14 cellular contexts compared by ENCODE assay signal in the genomic region with DNA sequence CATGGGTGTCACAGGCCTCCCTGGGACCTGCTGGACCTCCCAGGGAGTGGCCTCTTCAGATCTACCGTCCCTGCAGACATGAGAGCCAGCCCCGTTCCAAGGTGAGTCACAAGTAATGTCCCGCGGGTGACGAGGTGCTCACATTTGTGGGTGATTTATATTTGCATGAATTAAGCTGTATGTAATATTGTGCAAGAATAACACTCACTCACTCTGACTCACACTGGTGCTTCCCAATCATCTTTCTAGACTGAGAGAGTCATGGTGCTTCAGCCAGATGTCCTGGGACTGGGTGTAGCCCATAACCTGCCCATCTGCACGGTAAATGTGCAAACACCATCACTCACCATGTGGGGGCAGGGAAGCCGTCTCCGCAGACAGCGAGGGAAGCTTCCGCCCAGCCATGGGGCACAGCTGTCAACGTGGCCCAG.
DNase-seq lines count a peak whose midpoint lies in the region; ATAC-seq and TF ChIP-seq lines count a peak whose summit lies in the region.
"Had no signal": no experiment of that assay in that cellular context is flagged by ENCODE, and none has a peak within 500 bp of the region (broad histone marks: within the 10 kb centered on the region; RNA-seq: fewer than 3 reads in every experiment).

No MANE protein-coding gene starts in this region.

- H3K4ac ChIP-seq in IMR-90 (ENCODE audit: low read depth, low read length): no peak overlapping the region

- no peak overlapping the region for H3K4me2 ChIP-seq in IMR-90 (ENCODE audit: low read depth, low read length)
- H3K4me2 ChIP-seq: KMS-11 had no signal

- H4K20me1 ChIP-seq in IMR-90 (ENCODE audit: insufficient read depth, low read length): no peaks in the 10 kb centered on the region

- intact Hi-C loops in IMR-90 (cut with micrococcal nuclease): no loop called here
- intact Hi-C loops in CD4-positive, alpha-beta T cell (cut with DNase I, micrococcal nuclease): no loop called here

- H3K27ac Mint-ChIP-seq in CD4-positive, alpha-beta T cell: no peak overlapping the region
- H3K27ac Mint-ChIP-seq: B cell, T-helper 17 cell had no signal

- no peak overlapping the region for H2BK20ac ChIP-seq in IMR-90 (ENCODE audit: low read depth, low read length)

- no TSS peak for BruUV-seq in IMR-90 (replicated peaks; lab: Mats Ljungman, UMichigan)

- no peaks in the 10 kb centered on the region for H3K27me3 ChIP-seq in IMR-90 (ENCODE audit: control insufficient read depth, insufficient read depth, low read length)
- no peaks in the 10 kb centered on the region for H3K27me3 ChIP-seq in CD4-positive, alpha-beta T cell (ENCODE audit: control insufficient read depth, insufficient read depth, low read length)

- H4K5ac ChIP-seq in IMR-90 (ENCODE audit: low read depth, low read length): no peak overlapping the region

- H3K36me3 Mint-ChIP-seq in CD4-positive, alpha-beta T cell (ENCODE audit: low read depth): no peaks in the 10 kb centered on the region

- peaks cover 5% of the 10 kb centered on the region for H3K27me3 Mint-ChIP-seq in CD4-positive, alpha-beta T cell
- H3K27me3 Mint-ChIP-seq: B cell, T-helper 17 cell had no signal

- peak; percentile 60 for DNase-seq in Caki2 (ENCODE audit: low read depth)
- peak; percentile 0 for DNase-seq in IMR-90
- peak; percentile 83 for DNase-seq in SIG-M5 treated with dmso at 0.1 percent for 504 hours (lab: John Stamatoyannopoulos, UW; ENCODE audit: unreplicated experiment)
- DNase-seq in fibroblast of mammary gland (ENCODE audit: low read depth): peak; percentile 12
- no peak for DNase-seq in NCI-H2029 treated with DMSO at 0.1 percent for 48 hours (lab: John Stamatoyannopoulos, UW)
- no peak for DNase-seq in CD4-positive, alpha-beta T cell
- DNase-seq: heart right ventricle, T-helper 17 cell had no signal

- TF ChIP-seq CTCF in IMR-90 (conservative IDR thresholded peaks at IDR 0.05; ENCODE audit: low read depth, low read length) (no peak), fibroblast of mammary gland (conservative IDR thresholded peaks at IDR 0.05; ENCODE audit: control insufficient read depth, insufficient read depth, low read depth, low read length) (no peak)
- TF ChIP-seq CTCF in CD4-positive, alpha-beta T cell (IDR thresholded peaks at IDR 0.05): no peak

- H2BK15ac ChIP-seq in IMR-90 (ENCODE audit: low read depth, low read length): no peak overlapping the region

- no peak overlapping the region for H3K56ac ChIP-seq in IMR-90 (ENCODE audit: extremely low read depth, insufficient read depth, low read length)

- no peaks in the 10 kb centered on the region for H3K9me1 ChIP-seq in IMR-90 (ENCODE audit: insufficient read depth, low read length)

- dilution Hi-C loops in IMR-90 (cut with HindIII; ENCODE audit: low sequenced_read_pairs, unreplicated experiment): no loop called here

- ATAC-seq in IMR-90 (ENCODE audit: low read depth): no peak
- ATAC-seq in GM19351 (IDR thresholded peaks at IDR 0.05; ENCODE audit: unreplicated experiment): no peak
- ATAC-seq in GM21381 (IDR thresholded peaks at IDR 0.05; ENCODE audit: unreplicated experiment): no peak
- no peak for ATAC-seq in CD4-positive, alpha-beta T cell (ENCODE audit: poor library complexity)
- ATAC-seq: heart right ventricle, left lobe of liver, T-helper 17 cell had no signal

- peaks cover 15% of the 10 kb centered on the region for H3K9me3 Mint-ChIP-seq in CD4-positive, alpha-beta T cell

- CTCF ChIA-PET in IMR-90 (lab: Yijun Ruan, JAX): no interaction called here
- CTCF ChIA-PET in CD4-positive, alpha-beta T cell (lab: Charles Lee): no interaction called here

- in situ Hi-C loops in Caki2 (cut with HindIII; ENCODE audit: low pct_unique_long_range_greater_than_20kb, low sequenced_read_pairs): no loop called here
- in situ Hi-C loops in IMR-90 (cut with MboI; ENCODE audit: low sequenced_read_pairs): no loop called here

- peaks cover 58% of the 10 kb centered on the region for H3K9me3 ChIP-seq in IMR-90 (ENCODE audit: control insufficient read depth, insufficient read depth, low read length)
- no peaks in the 10 kb centered on the region for H3K9me3 ChIP-seq in CD4-positive, alpha-beta T cell (ENCODE audit: control insufficient read depth, low read length)

- no peak overlapping the region for H3K27ac ChIP-seq in IMR-90 (ENCODE audit: insufficient read depth, low read length)
- no peak overlapping the region for H3K27ac ChIP-seq in CD4-positive, alpha-beta T cell (ENCODE audit: low read depth, low read length)
- H3K27ac ChIP-seq: heart right ventricle, KMS-11, skin epidermis had no signal

- no peak for TF ChIP-seq RAD21 in IMR-90 (IDR thresholded peaks at IDR 0.05; ENCODE audit: low read length)

- no peak overlapping the region for H3K9ac ChIP-seq in IMR-90 (ENCODE audit: low read depth, low read length)
- H3K9ac ChIP-seq: KMS-11 had no signal

- TF ChIP-seq POLR2A in IMR-90 (IDR thresholded peaks at IDR 0.05; ENCODE audit: low read depth, low read length): no peak

- H4K8ac ChIP-seq in IMR-90 (ENCODE audit: low read depth in 2 of 2, low read length in 2 of 2): no peak overlapping the region

- H2AFZ ChIP-seq in IMR-90 (replicated peaks; ENCODE audit: low read length, poor library complexity): no peak overlapping the region

- no peak overlapping the region for H3K14ac ChIP-seq in IMR-90 (replicated peaks; ENCODE audit: low read depth, low read length)

- H3K4me1 Mint-ChIP-seq in CD4-positive, alpha-beta T cell (ENCODE audit: low read depth): peaks cover 23% of the 10 kb centered on the region

- H2AK9ac ChIP-seq in IMR-90 (replicated peaks; ENCODE audit: low read depth, low read length, poor library complexity): no peak overlapping the region

- no peaks in the 10 kb centered on the region for H3K79me1 ChIP-seq in IMR-90 (ENCODE audit: low read depth in 1 of 2, low read length in 2 of 2)

- no peak overlapping the region for H3K18ac ChIP-seq in IMR-90 (ENCODE audit: low read depth, low read length)

- H3K23ac ChIP-seq in IMR-90 (ENCODE audit: low read depth, low read length): no peak overlapping the region

- POLR2A ChIA-PET in IMR-90 (lab: Charles Lee; ENCODE audit: unreplicated experiment): no interaction called here
- POLR2A ChIA-PET in CD4-positive, alpha-beta T cell (lab: Charles Lee): no interaction called here

- no CpG with 5 or more reads among the region's 11 CpGs for WGBS in IMR-90 (ENCODE audit: extremely low coverage in 2 of 2, insufficient read length in 1 of 2), 2 experiments

- H4K91ac ChIP-seq in IMR-90 (ENCODE audit: insufficient read depth, low read depth, low read length): no peak overlapping the region

- H3K4me1 ChIP-seq in IMR-90 (ENCODE audit: control insufficient read depth, insufficient read depth, low read length): no peaks in the 10 kb centered on the region
- H3K4me1 ChIP-seq: heart right ventricle had no signal

- H3K4me3 ChIP-seq in IMR-90 (ENCODE audit: insufficient read depth, low read depth, low read length) (no peak overlapping the region), fibroblast of mammary gland (ENCODE audit: control insufficient read depth, low read depth, low read length) (no peak overlapping the region)
- H3K4me3 ChIP-seq: heart right ventricle, skin epidermis had no signal

- no peak overlapping the region for H2BK5ac ChIP-seq in IMR-90 (ENCODE audit: low read depth, low read length, poor library complexity, severe bottlenecking)

- no peaks in the 10 kb centered on the region for H3K36me3 ChIP-seq in IMR-90 (ENCODE audit: control insufficient read depth, insufficient read depth, low read length)
- H3K36me3 ChIP-seq: heart right ventricle had no signal

- H2AK5ac ChIP-seq in IMR-90 (ENCODE audit: low read depth, low read length): no peak overlapping the region

- H3K4me3 Mint-ChIP-seq in CD4-positive, alpha-beta T cell: no peak overlapping the region
- H3K4me3 Mint-ChIP-seq: B cell, T-helper 17 cell had no signal

- no peak overlapping the region for H2BK120ac ChIP-seq in IMR-90 (ENCODE audit: low read depth, low read length)

TF ChIP-seq in IMR-90, 13 proteins besides CTCF, POLR2A, EP300 and RAD21:
- TF ChIP-seq CEBPB (IDR thresholded peaks at IDR 0.05; ENCODE audit: low read depth, low read length): peak; percentile 56
- TF ChIP-seq SMC3 (IDR thresholded peaks at IDR 0.05; ENCODE audit: low read depth, low read length): no peak
- TF ChIP-seq NFE2L2 (IDR thresholded peaks at IDR 0.05; ENCODE audit: low read depth, low read length): no peak
TF ChIP-seq in IMR-90: peak in this region for 1.

Comparison
In these comparisons a context has a peak if more than half of its experiments do, and no peak if none do; other contexts are left out.
1. DNase-seq: peak in Caki2 (single experiment), IMR-90 (single experiment), SIG-M5 treated with dmso at 0.1 percent for 504 hours (single experiment) and fibroblast of mammary gland (single experiment); none in NCI-H2029 treated with DMSO at 0.1 percent for 48 hours (single experiment) and CD4-positive, alpha-beta T cell (0 of 10).